Comparison of ENCODE assay signal across 12 cellular contexts in the genomic region with DNA sequence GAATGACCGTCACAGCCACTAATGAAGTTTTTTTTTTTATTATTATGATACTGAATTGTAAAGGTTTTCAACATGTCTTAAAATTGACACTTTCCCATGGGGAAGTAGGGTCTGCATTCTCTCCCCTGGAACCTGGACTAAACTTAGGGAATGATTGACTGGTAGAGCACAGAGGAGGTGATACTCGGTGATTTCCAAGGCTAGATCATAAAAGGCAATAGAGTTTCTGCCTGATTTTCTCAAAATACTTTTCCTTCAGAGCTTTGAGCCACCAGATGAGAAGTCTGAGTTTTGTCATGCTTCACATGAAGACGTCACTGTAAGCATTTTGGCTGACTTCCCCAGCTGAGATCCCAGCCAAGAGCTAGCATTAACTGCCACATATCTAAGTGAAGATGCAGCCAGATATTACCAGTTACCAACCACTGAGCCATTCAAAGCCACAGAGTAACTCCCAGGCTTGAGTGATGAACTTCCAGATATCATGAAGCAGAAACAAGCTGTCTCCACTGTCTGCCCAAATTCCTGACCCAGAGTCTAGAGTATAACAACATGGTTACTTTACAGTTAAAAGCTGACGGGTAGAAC.
A peak's percentile ranks its signal among the peaks of the same experiment; 100 is the strongest.
DNase-seq lines count a peak whose midpoint lies in the region; ATAC-seq, FAIRE-seq and TF ChIP-seq lines count a peak whose summit lies in the region.
"Had no signal": no experiment of that assay in that cellular context is flagged by ENCODE, and none has a peak within 500 bp of the region (broad histone marks: within the 10 kb centered on the region; RNA-seq: fewer than 3 reads in every experiment).

No MANE protein-coding gene starts in this region.

- no peak overlapping the region for H3K4me2 ChIP-seq in K562 (ENCODE audit: insufficient read depth, low read length)

- H3K79me2 ChIP-seq in K562 (ENCODE audit: control insufficient read depth, insufficient read depth, low read length) = no peaks in the 10 kb centered on the region

- H3K4me3 ChIP-seq in K562 = no peak overlapping the region
- H3K4me3 ChIP-seq in right atrium auricular region = no peak overlapping the region
- no peak overlapping the region for H3K4me3 ChIP-seq in skeletal muscle cell (ENCODE audit: low read depth, low read length)
- H3K4me3 ChIP-seq: thoracic aorta had no signal

- WGBS in K562 (ENCODE audit: insufficient coverage, low coverage, missing lambda C conversion rate) = 3% methylated on average over 4 of the region's 4 CpGs

- TF ChIP-seq RAD21 in K562 (CRISPR knock-in tag; conservative IDR thresholded peaks at IDR 0.05 in 1 of 2, IDR thresholded peaks at IDR 0.05 in 1 of 2) = no peak

- ATAC-seq in K562 = no peak
- no peak for ATAC-seq in HG03196 (IDR thresholded peaks at IDR 0.05; ENCODE audit: unreplicated experiment)

- H3K27me3 ChIP-seq in K562 (ENCODE audit: control insufficient read depth in 2 of 2, insufficient read depth in 2 of 2, low read length in 2 of 2) (no peaks in the 10 kb centered on the region), right atrium auricular region (no peaks in the 10 kb centered on the region)

- no peak overlapping the region for H3K4me3 Mint-ChIP-seq in activated CD4-positive, alpha-beta T cell treated with anti-CD3 and anti-CD28 coated beads, Interleukin-2, amount 10 ng/mL, durations not matched to agents 24 days and 14 days

- POLR2A ChIA-PET in K562 (lab: Yijun Ruan, JAX) = no interaction called here

- H4K20me1 ChIP-seq in K562 (replicated peaks; ENCODE audit: control insufficient read depth, insufficient read depth, low read length) = no peaks in the 10 kb centered on the region

- intact Hi-C loops in K562 (cut with micrococcal nuclease) = no loop called here
- intact Hi-C loops in activated CD4-positive, alpha-beta T cell treated with anti-CD3 and anti-CD28 coated beads, Interleukin-2, amount 10 ng/mL, durations not matched to agents 24 days and 14 days (cut with micrococcal nuclease) = no loop called here

- CTCF ChIA-PET in K562 (lab: Yijun Ruan, JAX; ENCODE audit: low intra/inter-chr PET ratio) = no interaction called here

- TF ChIP-seq EP300 in K562 (IDR thresholded peaks at IDR 0.05; ENCODE audit: low read length) = no peak

- no peaks in the 10 kb centered on the region for H3K9me1 ChIP-seq in K562 (ENCODE audit: control insufficient read depth, insufficient read depth, low read length)

- no TSS peak for BruUV-seq in K562 (replicated peaks; lab: Mats Ljungman, UMichigan)

- H3K27me3 Mint-ChIP-seq in activated CD4-positive, alpha-beta T cell treated with anti-CD3 and anti-CD28 coated beads, Interleukin-2, amount 10 ng/mL, durations not matched to agents 24 days and 14 days = no peaks in the 10 kb centered on the region

- no peaks in the 10 kb centered on the region for H3K36me3 Mint-ChIP-seq in activated CD4-positive, alpha-beta T cell treated with anti-CD3 and anti-CD28 coated beads, Interleukin-2, amount 10 ng/mL, durations not matched to agents 24 days and 14 days (ENCODE audit: low read depth)

- in situ Hi-C loops in K562 (cut with MboI) = no loop called here

- H3K27ac Mint-ChIP-seq in activated CD4-positive, alpha-beta T cell treated with anti-CD3 and anti-CD28 coated beads, Interleukin-2, amount 10 ng/mL, durations not matched to agents 24 days and 14 days = no peak overlapping the region

- peak; percentile 37 for FAIRE-seq in K562 (lab: Jason Lieb, UNC)

- H3K9ac ChIP-seq in K562 (ENCODE audit: insufficient read depth in 1 of 2, low read depth in 2 of 2, low read length in 2 of 2) = no peak overlapping the region

- DNase-seq in HT1080 (ENCODE audit: low read depth) = peak; percentile 14
- DNase-seq in K562 (ENCODE audit: extremely low read depth in 1 of 4, low spot score in 3 of 4) = no peak
- DNase-seq in right atrium auricular region (ENCODE audit: low spot score) = peak; percentile 61
- DNase-seq in skeletal muscle cell (ENCODE audit: low read depth) = peak; percentile 42
- DNase-seq in stimulated activated CD4-positive, alpha-beta T cell treated with anti-CD3 and anti-CD28 coated beads, Interleukin-4, amount 100 ng/mL, for 24 hours = no peak
- no peak for DNase-seq in DMS153 treated with DMSO at 0.1 percent for 48 hours (lab: John Stamatoyannopoulos, UW; ENCODE audit: unreplicated experiment)
- DNase-seq in activated CD4-positive, alpha-beta T cell treated with anti-CD3 and anti-CD28 coated beads, Interleukin-2, amount 10 ng/mL, durations not matched to agents 24 days and 14 days = no peak
- DNase-seq: activated CD4-positive, CD25-positive, alpha-beta regulatory T cell; activated T-cell treated with anti-CD3 and anti-CD28 coated beads, Interleukin-2, amount 50 U/mL, for 1 hour; H7 had no signal

- H2AFZ ChIP-seq in K562 (ENCODE audit: low read depth, low read length) = no peak overlapping the region

- H3K27ac ChIP-seq in K562 (ENCODE audit: extremely low read depth, low read depth, low read length) (no peak overlapping the region), right atrium auricular region (no peak overlapping the region)
- H3K27ac ChIP-seq: thoracic aorta had no signal

- no peaks in the 10 kb centered on the region for H3K9me3 ChIP-seq in K562 (replicated peaks; ENCODE audit: control insufficient read depth, insufficient read depth, low read depth, low read length)
- no peaks in the 10 kb centered on the region for H3K9me3 ChIP-seq in right atrium auricular region
- H3K9me3 ChIP-seq: thoracic aorta had no signal

- no peaks in the 10 kb centered on the region for H3K4me1 Mint-ChIP-seq in activated CD4-positive, alpha-beta T cell treated with anti-CD3 and anti-CD28 coated beads, Interleukin-2, amount 10 ng/mL, durations not matched to agents 24 days and 14 days

- no peak for TF ChIP-seq POLR2A in K562 (conservative IDR thresholded peaks at IDR 0.05)

- no peaks in the 10 kb centered on the region for H3K9me3 Mint-ChIP-seq in activated CD4-positive, alpha-beta T cell treated with anti-CD3 and anti-CD28 coated beads, Interleukin-2, amount 10 ng/mL, durations not matched to agents 24 days and 14 days

- no peaks in the 10 kb centered on the region for H3K36me3 ChIP-seq in K562 (ENCODE audit: control insufficient read depth, insufficient read depth, low read length)
- no peaks in the 10 kb centered on the region for H3K36me3 ChIP-seq in right atrium auricular region
- H3K36me3 ChIP-seq: thoracic aorta had no signal

- TF ChIP-seq CTCF in K562 (IDR thresholded peaks at IDR 0.05 in 2 of 3, conservative IDR thresholded peaks at IDR 0.05 in 1 of 3; ENCODE audit: insufficient read depth in 2 of 3, low read depth in 1 of 3, low read length in 3 of 3) (no peak), right atrium auricular region (IDR thresholded peaks at IDR 0.05) (no peak)

- no peaks in the 10 kb centered on the region for H3K4me1 ChIP-seq in K562 (replicated peaks in 1 of 2; ENCODE audit: control insufficient read depth in 2 of 2, insufficient read depth in 2 of 2, low read length in 2 of 2)
- H3K4me1 ChIP-seq in right atrium auricular region = peaks cover 0 to 6% of the 10 kb centered on the region in 2 donors

TF ChIP-seq in K562, 482 proteins besides CTCF, POLR2A, EP300 and RAD21:
- TF ChIP-seq EHMT2 (IDR thresholded peaks at IDR 0.05) = no peak
- TF ChIP-seq ZSCAN32 (CRISPR knock-in tag; IDR thresholded peaks at IDR 0.05) = no peak
- no peak for TF ChIP-seq LEF1 (IDR thresholded peaks at IDR 0.05)
- TF ChIP-seq, protein P1, sequence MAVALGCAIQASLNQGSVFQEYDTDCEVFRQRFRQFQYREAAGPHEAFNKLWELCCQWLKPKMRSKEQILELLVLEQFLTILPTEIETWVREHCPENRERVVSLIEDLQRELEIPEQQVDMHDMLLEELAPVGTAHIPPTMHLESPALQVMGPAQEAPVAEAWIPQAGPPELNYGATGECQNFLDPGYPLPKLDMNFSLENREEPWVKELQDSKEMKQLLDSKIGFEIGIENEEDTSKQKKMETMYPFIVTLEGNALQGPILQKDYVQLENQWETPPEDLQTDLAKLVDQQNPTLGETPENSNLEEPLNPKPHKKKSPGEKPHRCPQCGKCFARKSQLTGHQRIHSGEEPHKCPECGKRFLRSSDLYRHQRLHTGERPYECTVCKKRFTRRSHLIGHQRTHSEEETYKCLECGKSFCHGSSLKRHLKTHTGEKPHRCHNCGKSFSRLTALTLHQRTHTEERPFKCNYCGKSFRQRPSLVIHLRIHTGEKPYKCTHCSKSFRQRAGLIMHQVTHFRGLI (CRISPR knock-in tag; IDR thresholded peaks at IDR 0.05) = no peak
- no peak for TF ChIP-seq ETS2 (tag; IDR thresholded peaks at IDR 0.05; ENCODE audit: borderline replicate concordance, poor library complexity, severe bottlenecking)
- TF ChIP-seq, protein P2, sequence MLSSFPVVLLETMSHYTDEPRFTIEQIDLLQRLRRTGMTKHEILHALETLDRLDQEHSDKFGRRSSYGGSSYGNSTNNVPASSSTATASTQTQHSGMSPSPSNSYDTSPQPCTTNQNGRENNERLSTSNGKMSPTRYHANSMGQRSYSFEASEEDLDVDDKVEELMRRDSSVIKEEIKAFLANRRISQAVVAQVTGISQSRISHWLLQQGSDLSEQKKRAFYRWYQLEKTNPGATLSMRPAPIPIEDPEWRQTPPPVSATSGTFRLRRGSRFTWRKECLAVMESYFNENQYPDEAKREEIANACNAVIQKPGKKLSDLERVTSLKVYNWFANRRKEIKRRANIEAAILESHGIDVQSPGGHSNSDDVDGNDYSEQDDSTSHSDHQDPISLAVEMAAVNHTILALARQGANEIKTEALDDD (IDR thresholded peaks at IDR 0.05) = 0 out of 2 replicates have a peak, but pooled peaks have one; percentile 23
- no peak for TF ChIP-seq RBM34 (IDR thresholded peaks at IDR 0.05; ENCODE audit: borderline replicate concordance, insufficient read depth, low read length)
- TF ChIP-seq STAT5A (IDR thresholded peaks at IDR 0.05; ENCODE audit: borderline replicate concordance, low read length) = no peak
- no peak for TF ChIP-seq TAF1 (IDR thresholded peaks at IDR 0.05; ENCODE audit: control insufficient read depth, extremely low read depth, insufficient read depth, low read length, severe bottlenecking)
TF ChIP-seq in K562: peak in this region for 1.

Comparison
In these comparisons a context has a peak if more than half of its experiments do, and no peak if none do; other contexts are left out.
1. DNase-seq: peak in HT1080 (single experiment), right atrium auricular region (single experiment) and skeletal muscle cell (single experiment); none in K562 (0 of 4), stimulated activated CD4-positive, alpha-beta T cell treated with anti-CD3 and anti-CD28 coated beads, Interleukin-4, amount 100 ng/mL, for 24 hours (single experiment), DMS153 treated with DMSO at 0.1 percent for 48 hours (single experiment) and activated CD4-positive, alpha-beta T cell treated with anti-CD3 and anti-CD28 coated beads, Interleukin-2, amount 10 ng/mL, durations not matched to agents 24 days and 14 days (single experiment).